ENCODE assay signal across 15 cellular contexts in genomic region chr9:129509508-129509907, GRCh38.
A peak's percentile ranks its signal among the peaks of the same experiment; 100 is the strongest.
DNase-seq lines count a peak whose midpoint lies in the region; ATAC-seq, FAIRE-seq and TF ChIP-seq lines count a peak whose summit lies in the region.
"Had no signal": no experiment of that assay in that cellular context is flagged by ENCODE, and none has a peak within 500 bp of the region (broad histone marks: within the 10 kb centered on the region; RNA-seq: fewer than 3 reads in every experiment).

No MANE protein-coding gene starts in this region.

- peak; percentile 91 for DNase-seq in AG04450 (ENCODE audit: low read depth, low spot score)
- DNase-seq in HS-27A (ENCODE audit: low read depth), result peak; percentile 57
- peak; percentile 79 for DNase-seq in astrocyte of the hippocampus (ENCODE audit: low read depth, low spot score)
- peak; percentile 98 for DNase-seq in iris pigment epithelial cell (ENCODE audit: low read depth)
- DNase-seq in mesothelial cell of epicardium (ENCODE audit: low spot score in 2 of 2, unreplicated experiment in 2 of 2), result no peak
- no peak for DNase-seq in germinal center (ENCODE audit: low spot score)
- DNase-seq in HTR-8/SVneo (ENCODE audit: insufficient read length, low spot score), result no peak
- DNase-seq: activated CD4-positive, alpha-beta memory T cell treated with anti-CD3 and anti-CD28 coated beads, Interleukin-2, amount 10 ng/mL, durations not matched to agents 7 days and 5 days; activated gamma-delta T cell; stimulated activated CD4-positive, alpha-beta T cell treated with anti-CD3 and anti-CD28 coated beads, Interleukin-1b, Interleukin-23, amount 100 ng/mL, for 48 hours; T-helper 1 cell had no signal

- POLR2A ChIA-PET in AG04450 (lab: Yijun Ruan, JAX), result interaction anchor here (1.0 to 2.8 kb wide), 5 partner anchors 13 to 370 kb away, joined by 3 to 18 read pairs (median 8); partner anchors contain the start of gene IER5L

- H3K4me3 Mint-ChIP-seq in mesothelial cell of epicardium, result no peak overlapping the region
- H3K4me3 Mint-ChIP-seq: activated CD4-positive, alpha-beta memory T cell treated with anti-CD3 and anti-CD28 coated beads, Interleukin-2, amount 10 ng/mL, durations not matched to agents 7 days and 5 days; GM23338 had no signal

- H3K9me3 ChIP-seq in AG04450 (ENCODE audit: control insufficient read depth, insufficient read depth, low read length), result peaks cover 44% of the 10 kb centered on the region

- CTCF ChIA-PET in AG04450 (lab: Charles Lee), result interaction anchor here (1.8 kb wide), 1 partner anchor 371 kb away, joined by 4 read pairs; no protein-coding TSS in a partner anchor

- H3K27ac Mint-ChIP-seq in mesothelial cell of epicardium, result no peak overlapping the region
- H3K27ac Mint-ChIP-seq: activated CD4-positive, alpha-beta memory T cell treated with anti-CD3 and anti-CD28 coated beads, Interleukin-2, amount 10 ng/mL, durations not matched to agents 7 days and 5 days; GM23338 had no signal

- H3K9me3 Mint-ChIP-seq in mesothelial cell of epicardium, result peaks cover 27% of the 10 kb centered on the region

- no peaks in the 10 kb centered on the region for H3K27me3 Mint-ChIP-seq in mesothelial cell of epicardium (ENCODE audit: low read depth)

- TF ChIP-seq CTCF in AG04450 (IDR thresholded peaks at IDR 0.05; ENCODE audit: low read depth, low read length) (no peak), mesothelial cell of epicardium (IDR thresholded peaks at IDR 0.05; ENCODE audit: unreplicated experiment) (no peak)

- no peak for FAIRE-seq in HTR-8/SVneo (lab: Jason Lieb, UNC)

- H3K27ac ChIP-seq in AG04450 (ENCODE audit: low read depth, low read length), result peak overlapping the region; percentile 70
- H3K27ac ChIP-seq: BLaER1 had no signal

- H3K4me3 ChIP-seq in AG04450 (ENCODE audit: low read depth, low read length), result no peak overlapping the region
- H3K4me3 ChIP-seq: BLaER1, GM23338 had no signal

- no peaks in the 10 kb centered on the region for H3K27me3 ChIP-seq in AG04450 (ENCODE audit: control insufficient read depth, insufficient read depth, low read length)
- H3K27me3 ChIP-seq: BLaER1 had no signal

- no peak for ATAC-seq in HG02970 (IDR thresholded peaks at IDR 0.05; ENCODE audit: low FRiP score, unreplicated experiment)
- ATAC-seq: esophagus mucosa, GM23338 had no signal

- H3K36me3 Mint-ChIP-seq in mesothelial cell of epicardium, result peaks cover 22% of the 10 kb centered on the region

- H3K4me1 Mint-ChIP-seq in mesothelial cell of epicardium, result peaks cover 5% of the 10 kb centered on the region

Comparison
In these comparisons a context has a peak if more than half of its experiments do, and no peak if none do; other contexts are left out.
1. DNase-seq: peak in AG04450 (single experiment), HS-27A (single experiment), astrocyte of the hippocampus (single experiment) and iris pigment epithelial cell (single experiment); none in mesothelial cell of epicardium (0 of 2), germinal center (single experiment) and HTR-8/SVneo (single experiment).